ENCODE assay signal across 11 cellular contexts in genomic region chr4:1170805-1171305, GRCh38. TPM values are rescaled to one million over a fixed set of nuclear protein-coding genes. Genes with fewer than 3 reads are reported as not detected.
DNase-seq lines count a peak whose midpoint lies in the region; ATAC-seq and TF ChIP-seq lines count a peak whose summit lies in the region.
"Had no signal": no experiment of that assay in that cellular context is flagged by ENCODE, and none has a peak within 500 bp of the region (broad histone marks: within the 10 kb centered on the region; RNA-seq: fewer than 3 reads in every experiment).

No MANE protein-coding gene starts in this region.

- H3K9me3 ChIP-seq in CD4-positive, alpha-beta memory T cell (ENCODE audit: control insufficient read depth in 1 of 2, low read length in 2 of 2), result no peaks in the 10 kb centered on the region
- H3K9me3 ChIP-seq in gastrocnemius medialis (no peaks in the 10 kb centered on the region), adrenal gland (replicated peaks in 1 of 3) (no peaks in the 10 kb centered on the region)

- TF ChIP-seq CTCF in foreskin fibroblast (IDR thresholded peaks at IDR 0.05; ENCODE audit: low read depth, low read length) (no peak), gastrocnemius medialis (IDR thresholded peaks at IDR 0.05 in 4 of 5, conservative IDR thresholded peaks at IDR 0.05 in 1 of 5) (no peak), adrenal gland (IDR thresholded peaks at IDR 0.05) (no peak)

- H3K56ac ChIP-seq in mesendoderm (ENCODE audit: low read length), result no peak overlapping the region

- in situ Hi-C loops in gastrocnemius medialis (cut with MboI; ENCODE audit: low sequenced_read_pairs in 4 of 4), result no loop called here

- no peak overlapping the region for H3K4ac ChIP-seq in mesendoderm (ENCODE audit: low read depth, low read length)

- H3K23ac ChIP-seq in mesendoderm (ENCODE audit: low read length), result no peak overlapping the region

- POLR2A ChIA-PET in CD4-positive, alpha-beta memory T cell (lab: Charles Lee; ENCODE audit: partially characterized antibody), result interaction anchor here (0.5 to 2.5 kb wide), 5 partner anchors 9 to 554 kb away, joined by 3 to 16 read pairs (median 5); partner anchors contain the start of gene CTBP1
- POLR2A ChIA-PET in T-cell (lab: Charles Lee), result no interaction called here

- TF ChIP-seq POLR2A in gastrocnemius medialis (IDR thresholded peaks at IDR 0.05) (no peak), adrenal gland (IDR thresholded peaks at IDR 0.05) (no peak)

- peaks cover 0 to 3% of the 10 kb centered on the region in 2 donors for H3K36me3 Mint-ChIP-seq in CD4-positive, alpha-beta memory T cell
- H3K36me3 Mint-ChIP-seq in T-cell, result no peaks in the 10 kb centered on the region

- H3K79me2 ChIP-seq in mesendoderm (ENCODE audit: control insufficient read depth, insufficient read depth, low read length), result no peaks in the 10 kb centered on the region
- H3K79me2 ChIP-seq: parathyroid adenoma had no signal

- DNase-seq in CD4-positive, alpha-beta memory T cell, result no peak
- DNase-seq in T-cell (no peak), foreskin fibroblast (no peak), gastrocnemius medialis (no peak), ecto neural progenitor cell (ENCODE audit: low spot score) (no peak), mesendoderm (no peak), adrenal gland (no peak)
- DNase-seq: NCI-H2029 had no signal

- H2BK5ac ChIP-seq in mesendoderm (ENCODE audit: low read length), result no peak overlapping the region

- no peak overlapping the region for H3K4me3 ChIP-seq in CD4-positive, alpha-beta memory T cell (ENCODE audit: low read length in 2 of 2)
- peak overlapping the region; percentile 59 to 65 for H3K4me3 ChIP-seq in foreskin fibroblast (ENCODE audit: low read depth in 1 of 2, low read length in 2 of 2)
- peak overlapping the region; percentile 28 to 42 (median 38) for H3K4me3 ChIP-seq in gastrocnemius medialis
- H3K4me3 ChIP-seq in mesendoderm (ENCODE audit: low read length), result no peak overlapping the region
- peak overlapping the region in 1 of 4 donors; percentile 53 for H3K4me3 ChIP-seq in adrenal gland

- no CpG with 5 or more reads among the region's 50 CpGs for WGBS in mesendoderm (ENCODE audit: extremely low coverage, insufficient coverage, low lambda C conversion rate)
- WGBS in adrenal gland, 4 donors, result 17 to 43% (median 26%) methylated on average over 6 to 50 of the region's 50 CpGs

- no peak overlapping the region for H3K27ac ChIP-seq in CD4-positive, alpha-beta memory T cell (ENCODE audit: low read depth, low read length)
- H3K27ac ChIP-seq in gastrocnemius medialis (no peak overlapping the region), mesendoderm (ENCODE audit: low read depth, low read length) (no peak overlapping the region), adrenal gland (peak overlapping the region in 1 of 5 donors; percentile 76)
- H3K27ac ChIP-seq: parathyroid adenoma had no signal

- no peaks in the 10 kb centered on the region for H3K9me3 Mint-ChIP-seq in CD4-positive, alpha-beta memory T cell
- no peaks in the 10 kb centered on the region for H3K9me3 Mint-ChIP-seq in T-cell

- no peak overlapping the region for H3K27ac Mint-ChIP-seq in CD4-positive, alpha-beta memory T cell
- H3K27ac Mint-ChIP-seq in T-cell, result no peak overlapping the region

- H3K27me3 ChIP-seq in CD4-positive, alpha-beta memory T cell (ENCODE audit: insufficient read depth, low read length), result peaks cover 16% of the 10 kb centered on the region
- H3K27me3 ChIP-seq in gastrocnemius medialis (peaks cover 4 to 21% (median 9%) of the 10 kb centered on the region in 3 donors), mesendoderm (ENCODE audit: insufficient read depth, low read length, poor library complexity) (peaks cover 30% of the 10 kb centered on the region), adrenal gland (peaks cover 22% of the 10 kb centered on the region)

- H3K4me3 Mint-ChIP-seq in CD4-positive, alpha-beta memory T cell, result peak overlapping the region in 5 of 8 donors; percentile 69 to 80 (median 72)
- peak overlapping the region in 2 of 3 donors; percentile 64 to 73 for H3K4me3 Mint-ChIP-seq in T-cell

- no peak overlapping the region for H2AK5ac ChIP-seq in mesendoderm (ENCODE audit: low read length)

- no peak overlapping the region for H2BK120ac ChIP-seq in mesendoderm (ENCODE audit: low read depth, low read length)

- CTCF ChIA-PET in CD4-positive, alpha-beta memory T cell (lab: Charles Lee; ENCODE audit: partially characterized antibody), result interaction anchor here (1.0 to 1.3 kb wide), 3 partner anchors 9 to 41 kb away, joined by 3 to 4 read pairs (median 3); no protein-coding TSS in a partner anchor
- CTCF ChIA-PET in T-cell (lab: Charles Lee), result interaction anchor here in 1 of 2 donors (1.0 kb wide), 1 partner anchor 46 kb away, joined by 3 read pairs; no protein-coding TSS in a partner anchor

- intact Hi-C loops in CD4-positive, alpha-beta memory T cell (cut with micrococcal nuclease), result loop anchor here (1.0 kb wide), 1 partner anchor 96 kb away; no protein-coding TSS in a partner anchor
- intact Hi-C loops in gastrocnemius medialis (cut with DNase I; ENCODE audit: low total_unique reads) (loop anchor here (5.0 to 10.0 kb wide), 2 partner anchors 176 to 486 kb away; partner anchors contain the start of genes SLC49A3 and UVSSA), adrenal gland (cut with DNase I) (no loop called here)

- no peak overlapping the region for H3K9ac ChIP-seq in mesendoderm (ENCODE audit: low read length)
- H3K9ac ChIP-seq: parathyroid adenoma had no signal

- H2BK15ac ChIP-seq in mesendoderm (replicated peaks; ENCODE audit: low read depth), result no peak overlapping the region

- no peak for ATAC-seq in T-cell (replicated peaks in 1 of 4)
- no peak for ATAC-seq in gastrocnemius medialis
- ATAC-seq in GM18870 (IDR thresholded peaks at IDR 0.05; ENCODE audit: unreplicated experiment), result no peak
- ATAC-seq: Panc1 had no signal

- peaks cover 5 to 29% (median 14%) of the 10 kb centered on the region in 4 donors for H3K4me1 Mint-ChIP-seq in CD4-positive, alpha-beta memory T cell
- H3K4me1 Mint-ChIP-seq in T-cell, result peaks cover 27 to 34% (median 33%) of the 10 kb centered on the region in 3 donors

- H3K4me2 ChIP-seq in mesendoderm (ENCODE audit: low read length), result no peak overlapping the region

- no peak overlapping the region for H4K5ac ChIP-seq in mesendoderm (ENCODE audit: low read length)

- no peak overlapping the region for H4K8ac ChIP-seq in mesendoderm (ENCODE audit: low read depth, low read length)

- no peaks in the 10 kb centered on the region for H3K36me3 ChIP-seq in CD4-positive, alpha-beta memory T cell (ENCODE audit: insufficient read depth, low read length)
- H3K36me3 ChIP-seq in gastrocnemius medialis, result no peaks in the 10 kb centered on the region
- H3K36me3 ChIP-seq in mesendoderm (ENCODE audit: control insufficient read depth, insufficient read depth, low read length), result no peaks in the 10 kb centered on the region
- no peaks in the 10 kb centered on the region for H3K36me3 ChIP-seq in adrenal gland (replicated peaks in 1 of 2)

- peaks cover 2 to 5% of the 10 kb centered on the region in 2 donors for H3K27me3 Mint-ChIP-seq in CD4-positive, alpha-beta memory T cell
- H3K27me3 Mint-ChIP-seq in T-cell, result peaks cover 6 to 20% of the 10 kb centered on the region in 2 donors

- H3K18ac ChIP-seq in mesendoderm (ENCODE audit: low read length), result no peak overlapping the region

- H3K4me1 ChIP-seq in CD4-positive, alpha-beta memory T cell (ENCODE audit: insufficient read depth, low read length), result peaks cover 27% of the 10 kb centered on the region
- peaks cover 38 to 47% of the 10 kb centered on the region in 2 donors for H3K4me1 ChIP-seq in gastrocnemius medialis
- no peaks in the 10 kb centered on the region for H3K4me1 ChIP-seq in mesendoderm (ENCODE audit: control insufficient read depth, low read depth, low read length)
- peaks cover 12 to 31% of the 10 kb centered on the region in 2 donors for H3K4me1 ChIP-seq in adrenal gland (replicated peaks in 1 of 2)
- H3K4me1 ChIP-seq: parathyroid adenoma had no signal

- H3K79me1 ChIP-seq in mesendoderm (ENCODE audit: low read length), result no peaks in the 10 kb centered on the region

RNA-seq across cellular contexts. Expression of gene SPON2, which starts 1.5 kb away (rescaled TPM):
- total RNA-seq in CD4-positive, alpha-beta memory T cell, result 1 to 10 TPM; 7.2 TPM
- polyA plus RNA-seq in CD4-positive, alpha-beta memory T cell, result 1 to 10 TPM; 5.4 to 8.4 TPM
- total RNA-seq in T-cell (10 to 100 TPM; 13.6 to 39.8 (median 18.9) TPM), gastrocnemius medialis (1 to 10 TPM; 5.0 to 8.9 (median 5.2) TPM), adrenal gland (100 to 1,000 TPM in 3 of 8 donors, 10 to 100 TPM in 5; 23.9 to 206 (median 76.7) TPM)
- 0.28 TPM for polyA plus RNA-seq in mesendoderm (2013, experiment 1 of 2)
- polyA plus RNA-seq in mesendoderm (2013, experiment 2 of 2), result 0.25 TPM
- polyA plus RNA-seq in adrenal gland, result 10 to 100 TPM in 2 of 3 donors, 1 to 10 TPM in 1; 4.1 to 83.7 (median 28.4) TPM

RNA-seq across cellular contexts. Expression of gene RNF212, which starts 57.5 kb away (rescaled TPM):
- 1 to 10 TPM; 2.3 to 2.4 TPM for total RNA-seq in CD4-positive, alpha-beta memory T cell
- polyA plus RNA-seq in CD4-positive, alpha-beta memory T cell, result 1 to 10 TPM; 3.7 to 4.2 TPM
- total RNA-seq in T-cell (1 to 10 TPM; 3.0 to 5.3 (median 3.9) TPM), gastrocnemius medialis (1 to 10 TPM in 1 of 4 donors, not detected in 3; 1.3 TPM), adrenal gland (1 to 10 TPM in 7 of 8 donors, not detected in 1; 1.8 to 9.5 (median 2.4) TPM)
- 1.7 TPM for polyA plus RNA-seq in mesendoderm (2013, experiment 1 of 2)
- 2.1 TPM for polyA plus RNA-seq in mesendoderm (2013, experiment 2 of 2)
- polyA plus RNA-seq in adrenal gland, result 1 to 10 TPM; 1.7 to 6.6 (median 5.7) TPM

Comparison
In these comparisons a context has a peak if more than half of its experiments do, and no peak if none do; other contexts are left out.
1. H3K4me3 ChIP-seq: peak in foreskin fibroblast (2 of 2) and gastrocnemius medialis (4 of 4); none in CD4-positive, alpha-beta memory T cell (0 of 2) and mesendoderm (single experiment).
2. intact Hi-C loops: an anchor here in CD4-positive, alpha-beta memory T cell (1.0 kb wide) and gastrocnemius medialis (5.0 to 10.0 kb wide); none called in adrenal gland.